Comparison of ENCODE assay signal across 8 cellular contexts in genomic region chr9:21964925-21965385, GRCh38. TPM values are rescaled to one million over a fixed set of nuclear protein-coding genes. Genes with fewer than 3 reads are reported as not detected.
DNase-seq lines count a peak whose midpoint lies in the region; ATAC-seq and TF ChIP-seq lines count a peak whose summit lies in the region.

No MANE protein-coding gene starts in this region.

- H3K4me2 ChIP-seq in GM23338 = peak overlapping the region; percentile 52
- H3K4me2 ChIP-seq in PC-3 (ENCODE audit: low read length) = peak overlapping the region; percentile 87
- peak overlapping the region; percentile 34 for H3K4me2 ChIP-seq in mammary epithelial cell (ENCODE audit: insufficient read depth, low read depth, low read length)

- peak; percentile 46 for DNase-seq in ELR (ENCODE audit: low read depth)
- DNase-seq in GM23338 (ENCODE audit: low spot score) = peak; percentile 41
- DNase-seq in PC-3 = peak; percentile 13
- peak; percentile 54 for DNase-seq in mammary epithelial cell
- peak in 1 of 2 donors; percentile 48 for DNase-seq in memory B cell (ENCODE audit: low spot score in 2 of 2)
- DNase-seq in stimulated activated naive B cell treated with anti-CD40 and anti-IgM and Interleukin-4, amounts not matched to agents 10 μg/mL and 1 μg/mL and 100 μg/mL, for 72 hours = peak; percentile 40
- DNase-seq in HCEC 1CT = no peak
- DNase-seq in NOMO-1 treated with dmso at 0.1 percent for 144 hours (lab: John Stamatoyannopoulos, UW; ENCODE audit: unreplicated experiment) = no peak

- H3K4me3 Mint-ChIP-seq in GM23338 (peak overlapping the region; percentile 26), memory B cell (peak overlapping the region; percentile 75)
- peak overlapping the region; percentile 77 to 80 for H3K4me3 Mint-ChIP-seq in stimulated activated naive B cell treated with anti-CD40 and anti-IgM and Interleukin-4, amounts not matched to agents 10 μg/mL and 1 μg/mL and 100 μg/mL, for 72 hours

- H3K9me3 ChIP-seq in PC-3 (ENCODE audit: low read length) (no peaks in the 10 kb centered on the region), mammary epithelial cell (replicated peaks; ENCODE audit: insufficient read depth, low read length) (peaks cover 16% of the 10 kb centered on the region)

- intact Hi-C loops in PC-3 (cut with micrococcal nuclease) = loop anchor here (2.0 kb wide), 1 partner anchor 152 kb away; no protein-coding TSS in a partner anchor
- intact Hi-C loops in mammary epithelial cell (cut with micrococcal nuclease) = no loop called here

- H3K27ac Mint-ChIP-seq in GM23338 (no peak overlapping the region), memory B cell (peak overlapping the region; percentile 53)
- peak overlapping the region; percentile 94 for H3K27ac Mint-ChIP-seq in stimulated activated naive B cell treated with anti-CD40 and anti-IgM and Interleukin-4, amounts not matched to agents 10 μg/mL and 1 μg/mL and 100 μg/mL, for 72 hours

- H3K27me3 Mint-ChIP-seq in GM23338 (ENCODE audit: insufficient read depth, low read depth, poor library complexity) = peaks cover 74% of the 10 kb centered on the region
- H3K27me3 Mint-ChIP-seq in memory B cell = peaks cover 47% of the 10 kb centered on the region
- H3K27me3 Mint-ChIP-seq in stimulated activated naive B cell treated with anti-CD40 and anti-IgM and Interleukin-4, amounts not matched to agents 10 μg/mL and 1 μg/mL and 100 μg/mL, for 72 hours = peaks cover 79 to 97% of the 10 kb centered on the region in 2 donors

- CTCF ChIA-PET in PC-3 (lab: Charles Lee) (no interaction called here), mammary epithelial cell (lab: Charles Lee; ENCODE audit: low non-redundant PET) (no interaction called here)

- POLR2A ChIA-PET in PC-3 (lab: Charles Lee; ENCODE audit: unreplicated experiment) = no interaction called here

- peak overlapping the region; percentile 58 for H3K4me3 ChIP-seq in GM23338
- H3K4me3 ChIP-seq in PC-3 (ENCODE audit: low read length) = peak overlapping the region; percentile 64
- H3K4me3 ChIP-seq in mammary epithelial cell (replicated peaks in 1 of 3; ENCODE audit: insufficient read depth in 1 of 3, low read depth in 2 of 3, low read length in 3 of 3) = no peak overlapping the region

- H4K20me1 ChIP-seq in GM23338 (replicated peaks; ENCODE audit: insufficient read depth) (peaks cover 14% of the 10 kb centered on the region), PC-3 (ENCODE audit: low read length) (no peaks in the 10 kb centered on the region), mammary epithelial cell (ENCODE audit: insufficient read depth, low read length) (no peaks in the 10 kb centered on the region)

- H3K27ac ChIP-seq in GM23338 (ENCODE audit: low read depth) (no peak overlapping the region), PC-3 (ENCODE audit: low read length) (peak overlapping the region; percentile 68), mammary epithelial cell (ENCODE audit: insufficient read depth, low read depth, low read length) (no peak overlapping the region)

- H3K9me2 ChIP-seq in GM23338 (ENCODE audit: insufficient read depth) = no peaks in the 10 kb centered on the region
- H3K9me2 ChIP-seq in PC-3 (replicated peaks; ENCODE audit: low read length) = no peaks in the 10 kb centered on the region

- H3K36me3 Mint-ChIP-seq in GM23338 (ENCODE audit: low read depth) (no peaks in the 10 kb centered on the region; the same call in 2 of the 3 replicates), memory B cell (peaks cover 7% of the 10 kb centered on the region)
- peaks cover 9 to 15% of the 10 kb centered on the region in 2 donors for H3K36me3 Mint-ChIP-seq in stimulated activated naive B cell treated with anti-CD40 and anti-IgM and Interleukin-4, amounts not matched to agents 10 μg/mL and 1 μg/mL and 100 μg/mL, for 72 hours

- in situ Hi-C loops in mammary epithelial cell (cut with MboI; ENCODE audit: low sequenced_read_pairs in 2 of 2) = no loop called here

- H3F3A ChIP-seq in GM23338 (replicated peaks; ENCODE audit: low read depth) (peaks cover 37% of the 10 kb centered on the region), PC-3 (ENCODE audit: low read length, unreplicated experiment) (no peaks in the 10 kb centered on the region)

- BruUV-seq in PC-3 (replicated peaks; lab: Mats Ljungman, UMichigan) (TSS peak; percentile 34), mammary epithelial cell (replicated peaks; lab: Mats Ljungman, UMichigan) (no TSS peak)

- peak; percentile 22 for ATAC-seq in GM23338
- peak; percentile 57 for ATAC-seq in PC-3
- ATAC-seq in memory B cell (ENCODE audit: low read depth) = peak; percentile 79
- peak; percentile 79 to 83 for ATAC-seq in stimulated activated naive B cell treated with anti-CD40 and anti-IgM and Interleukin-4, amounts not matched to agents 10 μg/mL and 1 μg/mL and 100 μg/mL, for 72 hours (replicated peaks)

- peaks cover 35% of the 10 kb centered on the region for H3K4me1 Mint-ChIP-seq in GM23338
- peaks cover 11% of the 10 kb centered on the region for H3K4me1 Mint-ChIP-seq in memory B cell
- peaks cover 22 to 35% of the 10 kb centered on the region in 2 donors for H3K4me1 Mint-ChIP-seq in stimulated activated naive B cell treated with anti-CD40 and anti-IgM and Interleukin-4, amounts not matched to agents 10 μg/mL and 1 μg/mL and 100 μg/mL, for 72 hours

- H3K27me3 ChIP-seq in GM23338 (ENCODE audit: insufficient read depth) (peaks cover 88% of the 10 kb centered on the region), PC-3 (ENCODE audit: low read length) (no peaks in the 10 kb centered on the region), mammary epithelial cell (ENCODE audit: insufficient read depth, low read length) (no peaks in the 10 kb centered on the region)

- peak overlapping the region; percentile 52; the same call in 1 of the 2 replicates for H2AFZ ChIP-seq in GM23338
- peak overlapping the region; percentile 61 for H2AFZ ChIP-seq in PC-3 (ENCODE audit: low read length)
- H2AFZ ChIP-seq in mammary epithelial cell (ENCODE audit: low read depth, low read length) = peak overlapping the region; percentile 37

- peak overlapping the region; percentile 84 for H3K9ac ChIP-seq in PC-3 (ENCODE audit: low read length)
- H3K9ac ChIP-seq in mammary epithelial cell (ENCODE audit: insufficient read depth, low read length) = no peak overlapping the region

- H3K79me2 ChIP-seq in GM23338 (replicated peaks; ENCODE audit: insufficient read depth) = no peaks in the 10 kb centered on the region
- no peaks in the 10 kb centered on the region for H3K79me2 ChIP-seq in PC-3 (ENCODE audit: low read length)
- H3K79me2 ChIP-seq in mammary epithelial cell (ENCODE audit: insufficient read depth, low read length) = no peaks in the 10 kb centered on the region

- H3K36me3 ChIP-seq in GM23338 (ENCODE audit: insufficient read depth) (no peaks in the 10 kb centered on the region; the same call in 1 of the 2 replicates), PC-3 (ENCODE audit: low read depth, low read length) (peaks cover 4% of the 10 kb centered on the region), mammary epithelial cell (ENCODE audit: insufficient read depth, low read length) (peaks cover 3% of the 10 kb centered on the region)

- H3K9me3 Mint-ChIP-seq in GM23338 (no peaks in the 10 kb centered on the region; the same call in 1 of the 3 replicates), memory B cell (peaks cover 6% of the 10 kb centered on the region)
- H3K9me3 Mint-ChIP-seq in stimulated activated naive B cell treated with anti-CD40 and anti-IgM and Interleukin-4, amounts not matched to agents 10 μg/mL and 1 μg/mL and 100 μg/mL, for 72 hours = peaks cover 10 to 13% of the 10 kb centered on the region in 2 donors

- WGBS in mammary epithelial cell (ENCODE audit: low coverage, missing lambda C conversion rate) = 28% methylated on average over 27 of the region's 29 CpGs

- dilution Hi-C loops in mammary epithelial cell (cut with HindIII; ENCODE audit: low sequenced_read_pairs) = no loop called here

- peaks cover 42% of the 10 kb centered on the region for H3K4me1 ChIP-seq in GM23338 (ENCODE audit: insufficient read depth)
- H3K4me1 ChIP-seq in PC-3 (ENCODE audit: insufficient read depth, low read length) = no peaks in the 10 kb centered on the region; the same call in 1 of the 2 replicates
- H3K4me1 ChIP-seq in mammary epithelial cell (ENCODE audit: insufficient read depth, low read length) = no peaks in the 10 kb centered on the region

- TF ChIP-seq CTCF in GM23338 (conservative IDR thresholded peaks at IDR 0.05; ENCODE audit: low read depth in 2 of 2) (no peak), PC-3 (conservative IDR thresholded peaks at IDR 0.05; ENCODE audit: low read depth, low read length) (no peak), mammary epithelial cell (conservative IDR thresholded peaks at IDR 0.05 in 1 of 2, IDR thresholded peaks at IDR 0.05 in 1 of 2; ENCODE audit: extremely low read depth in 1 of 2, insufficient read depth in 1 of 2, low read depth in 1 of 2, low read length in 2 of 2) (no peak)

TF ChIP-seq in GM23338, 12 proteins besides CTCF, POLR2A, EP300 and RAD21 (continues in another document):
- TF ChIP-seq EZH2phosphoT487 (IDR thresholded peaks at IDR 0.05; ENCODE audit: unreplicated experiment) = no peak
- no peak for TF ChIP-seq NANOG (IDR thresholded peaks at IDR 0.05; ENCODE audit: borderline replicate concordance)
- no peak for TF ChIP-seq JUNB (IDR thresholded peaks at IDR 0.05; ENCODE audit: unreplicated experiment)

RNA-seq across cellular contexts. Expression of gene CDKN2A, which starts 29.2 kb away (rescaled TPM):
- 0.87 and 4.0 TPM in 2 replicates for total RNA-seq in GM23338 (2014; rRNA removed; shearing (Covaris generic))
- polyA plus RNA-seq in GM23338 (2016; fragmentation: Nextera tagmentation; extraction: Ambion mirVana) = 1.2 and 2.7 TPM in 2 replicates
- total RNA-seq in PC-3 (2014; rRNA removed) = 273 and 293 TPM in 2 replicates
- total RNA-seq in mammary epithelial cell = 10 to 100 TPM; 26.5 to 34.1 TPM
- polyA plus RNA-seq in mammary epithelial cell = 50.7 TPM
- 2.9 TPM for polyA minus RNA-seq in mammary epithelial cell

RNA-seq across cellular contexts. Expression of gene CDKN2B-AS1, which starts 29.6 kb away (rescaled TPM):
- total RNA-seq in GM23338 (2014; rRNA removed; shearing (Covaris generic)) = 0.14 TPM in 1 of 2 replicates, not detected in the other
- polyA plus RNA-seq in GM23338 (2016; fragmentation: Nextera tagmentation; extraction: Ambion mirVana) (not detected in 2 replicates), mammary epithelial cell (0.75 TPM)
- total RNA-seq in PC-3 (2014; rRNA removed) (0.40 and 2.0 TPM in 2 replicates), mammary epithelial cell (1 to 10 TPM; 1.8 to 2.3 TPM)
- 13.6 TPM for polyA minus RNA-seq in mammary epithelial cell

RNA-seq across cellular contexts. Expression of gene CDKN2B, which starts 44.1 kb away (rescaled TPM):
- 0.31 and 0.83 TPM in 2 replicates for total RNA-seq in GM23338 (2014; rRNA removed; shearing (Covaris generic))
- 0.09 and 0.29 TPM in 2 replicates for polyA plus RNA-seq in GM23338 (2016; fragmentation: Nextera tagmentation; extraction: Ambion mirVana)
- total RNA-seq in PC-3 (2014; rRNA removed) = 32.2 and 32.7 TPM in 2 replicates
- total RNA-seq in mammary epithelial cell = 10 to 100 TPM; 27.6 to 50.0 TPM
- 23.5 TPM for polyA plus RNA-seq in mammary epithelial cell
- polyA minus RNA-seq in mammary epithelial cell = 14.1 TPM

Comparison
In these comparisons a context has a peak if more than half of its experiments do, and no peak if none do; other contexts are left out.
1. DNase-seq: peak in ELR (single experiment), GM23338 (single experiment), PC-3 (single experiment), mammary epithelial cell (single experiment) and stimulated activated naive B cell treated with anti-CD40 and anti-IgM and Interleukin-4, amounts not matched to agents 10 μg/mL and 1 μg/mL and 100 μg/mL, for 72 hours (single experiment); none in HCEC 1CT (single experiment) and NOMO-1 treated with dmso at 0.1 percent for 144 hours (single experiment).
2. ATAC-seq: peak in every context shown above with its lines; median percentile 81 in stimulated activated naive B cell treated with anti-CD40 and anti-IgM and Interleukin-4, amounts not matched to agents 10 μg/mL and 1 μg/mL and 100 μg/mL, for 72 hours; 79 in memory B cell; 57 in PC-3; 22 in GM23338.
3. H3K4me2 ChIP-seq: peak in every context shown above with its lines; median percentile 87 in PC-3; 52 in GM23338; 34 in mammary epithelial cell.
4. H3K4me3 ChIP-seq: peak in GM23338 (single experiment) and PC-3 (single experiment); none in mammary epithelial cell (0 of 3).
5. H3K4me3 Mint-ChIP-seq: peak in every context shown above with its lines; median percentile 78 in stimulated activated naive B cell treated with anti-CD40 and anti-IgM and Interleukin-4, amounts not matched to agents 10 μg/mL and 1 μg/mL and 100 μg/mL, for 72 hours; 75 in memory B cell; 26 in GM23338.
6. RNA of gene CDKN2B, which starts 44.1 kb away (total RNA-seq): 27.6 to 50.0 TPM in mammary epithelial cell and 32.2 to 32.7 TPM in PC-3; 0.31 to 0.83 TPM in GM23338; every median in the first group is over 10 times any median in the second.
7. Peak in every context shown above with its lines, with median percentiles within 50 percentile points of each other: H2AFZ ChIP-seq.